ENCODE assay signal across 15 cellular contexts in genomic region chr15:61715082-61715481, GRCh38.
DNase-seq lines count a peak whose midpoint lies in the region; ATAC-seq, FAIRE-seq and TF ChIP-seq lines count a peak whose summit lies in the region.
"Had no signal": no experiment of that assay in that cellular context is flagged by ENCODE, and none has a peak within 500 bp of the region (broad histone marks: within the 10 kb centered on the region; RNA-seq: fewer than 3 reads in every experiment).

No MANE protein-coding gene starts in this region.

- no peak overlapping the region for H3K4me3 Mint-ChIP-seq in glutamatergic neuron (ENCODE audit: unreplicated experiment)
- H3K4me3 Mint-ChIP-seq: GM23338 had no signal

- no peak for FAIRE-seq in urothelium cell line (lab: Jason Lieb, UNC)
- FAIRE-seq: GM18507 had no signal

- no peak for TF ChIP-seq CTCF in left ventricle myocardium inferior (IDR thresholded peaks at IDR 0.05; ENCODE audit: borderline replicate concordance)
- no peak for TF ChIP-seq CTCF in glutamatergic neuron (IDR thresholded peaks at IDR 0.05; ENCODE audit: partially characterized antibody, unreplicated experiment)

- peaks cover 11% of the 10 kb centered on the region for H3K27me3 ChIP-seq in left ventricle myocardium inferior (ENCODE audit: low read depth)
- H3K27me3 ChIP-seq: esophagus squamous epithelium, tibial nerve had no signal

- H3K4me3 ChIP-seq in left ventricle myocardium inferior, result no peak overlapping the region
- H3K4me3 ChIP-seq: esophagus squamous epithelium, GM23338, tibial nerve had no signal

- DNase-seq in left cardiac atrium (no peak), left ventricle myocardium inferior (no peak), SHP77 (lab: John Stamatoyannopoulos, UW) (peak; percentile 89 to 93), glutamatergic neuron (no peak), urothelium cell line (ENCODE audit: low spot score) (peak; percentile 77), hepatic stellate cell (ENCODE audit: low spot score) (no peak), ACHN (no peak)
- no peak for DNase-seq in stimulated activated naive CD4-positive, alpha-beta T cell treated with Interleukin-2 at 50 U/mL for 16 hours (lab: John Stamatoyannopoulos, UW)
- DNase-seq: esophagus squamous epithelium, NCI-H2171 had no signal

- intact Hi-C loops in left cardiac atrium (cut with DNase I), result loop anchor here in 1 of 2 donors (10.0 kb wide), 1 partner anchor 160 kb away; no protein-coding TSS in a partner anchor
- intact Hi-C loops in left ventricle myocardium inferior (cut with micrococcal nuclease), result no loop called here

- no peaks in the 10 kb centered on the region for H3K9me3 Mint-ChIP-seq in glutamatergic neuron (ENCODE audit: unreplicated experiment)
- H3K9me3 Mint-ChIP-seq: activated T-helper 2 cell treated with anti-CD3 and anti-CD28 coated beads, Interferon-gamma antibody, Interleukin-2, Interleukin-4, amounts not matched to agents 10 μg/mL and 5 μg/mL and 100 μg/mL, durations not matched to agents 14 hours and 24 hours and 36 hours; GM23338 had no signal

- no peaks in the 10 kb centered on the region for H3K9me3 ChIP-seq in left ventricle myocardium inferior (replicated peaks)
- H3K9me3 ChIP-seq: esophagus squamous epithelium, tibial nerve had no signal

- in situ Hi-C loops in ACHN (cut with HindIII; ENCODE audit: low pct_ligation_motif_present, low pct_unique_long_range_greater_than_20kb, low sequenced_read_pairs), result no loop called here

- ATAC-seq in left cardiac atrium, result peak; percentile 34 to 90
- ATAC-seq: GM23338 had no signal

- H3K27ac ChIP-seq in left ventricle myocardium inferior (replicated peaks), result no peak overlapping the region
- H3K27ac ChIP-seq: esophagus squamous epithelium, tibial nerve, VCaP had no signal

- no peaks in the 10 kb centered on the region for H3K36me3 ChIP-seq in left ventricle myocardium inferior
- H3K36me3 ChIP-seq: esophagus squamous epithelium, tibial nerve had no signal

- no peaks in the 10 kb centered on the region for H3K36me3 Mint-ChIP-seq in glutamatergic neuron (ENCODE audit: unreplicated experiment)

- H3K4me1 ChIP-seq in left ventricle myocardium inferior, result no peaks in the 10 kb centered on the region
- H3K4me1 ChIP-seq: esophagus squamous epithelium, tibial nerve had no signal

- peaks cover 3% of the 10 kb centered on the region for H3K4me1 Mint-ChIP-seq in glutamatergic neuron (ENCODE audit: low read depth, unreplicated experiment)

- H3K27me3 Mint-ChIP-seq in glutamatergic neuron (ENCODE audit: unreplicated experiment), result peaks cover 2% of the 10 kb centered on the region

- H3K27ac Mint-ChIP-seq in glutamatergic neuron (ENCODE audit: unreplicated experiment), result peak overlapping the region; percentile 45
- H3K27ac Mint-ChIP-seq: activated T-helper 2 cell treated with anti-CD3 and anti-CD28 coated beads, Interferon-gamma antibody, Interleukin-2, Interleukin-4, amounts not matched to agents 10 μg/mL and 5 μg/mL and 100 μg/mL, durations not matched to agents 14 hours and 24 hours and 36 hours; GM23338 had no signal

Comparison
In these comparisons a context has a peak if more than half of its experiments do, and no peak if none do; other contexts are left out.
1. DNase-seq: peak in SHP77 (2 of 2) and urothelium cell line (single experiment); none in left cardiac atrium (single experiment), left ventricle myocardium inferior (single experiment), glutamatergic neuron (single experiment), hepatic stellate cell (single experiment), stimulated activated naive CD4-positive, alpha-beta T cell treated with Interleukin-2 at 50 U/mL for 16 hours (single experiment) and ACHN (single experiment).